ENCODE assay signal across 11 cellular contexts in genomic region chr17:846901-847777, GRCh38.
DNase-seq lines count a peak whose midpoint lies in the region; TF ChIP-seq lines count a peak whose summit lies in the region.
"Had no signal": no experiment of that assay in that cellular context is flagged by ENCODE, and none has a peak within 500 bp of the region (broad histone marks: within the 10 kb centered on the region; RNA-seq: fewer than 3 reads in every experiment).

No MANE protein-coding gene starts in this region.

- H3K9ac ChIP-seq in BLaER1 treated with 17β-estradiol and CSF1 and Interleukin-3, amounts not matched to agents 10 nM and 100 nM: peak overlapping the region; percentile 36 to 91 (median 82); a peak in 21 of 22 replicates
- H3K9ac ChIP-seq in rectal smooth muscle tissue (ENCODE audit: low read length): no peak overlapping the region

- peak overlapping the region in 9 of 11 experiments; percentile 49 to 92 (median 87); a peak in 19 of 22 replicates for H3K27ac ChIP-seq in BLaER1 treated with 17β-estradiol and CSF1 and Interleukin-3, amounts not matched to agents 10 nM and 100 nM
- peak overlapping the region; percentile 56 to 59 for H3K27ac ChIP-seq in right atrium auricular region
- H3K27ac ChIP-seq in rectal smooth muscle tissue (ENCODE audit: low read depth, low read length): peak overlapping the region; percentile 75
- H3K27ac ChIP-seq: HL-60 had no signal

- TF ChIP-seq CTCF in astrocyte of the spinal cord (IDR thresholded peaks at IDR 0.05; ENCODE audit: low read depth, low read length) (no peak), right atrium auricular region (IDR thresholded peaks at IDR 0.05) (no peak)

- peaks cover 50 to 86% (median 68%) of the 10 kb centered on the region in 10 experiments for H3K4me1 ChIP-seq in BLaER1 treated with 17β-estradiol and CSF1 and Interleukin-3, amounts not matched to agents 10 nM and 100 nM
- H3K4me1 ChIP-seq in right atrium auricular region (peaks cover 0 to 41% of the 10 kb centered on the region in 2 donors), rectal smooth muscle tissue (ENCODE audit: control insufficient read depth, insufficient read depth, low read length) (peaks cover 24% of the 10 kb centered on the region)

- H3K9me3 ChIP-seq in BLaER1 treated with 17β-estradiol and CSF1 and Interleukin-3, amounts not matched to agents 10 nM and 100 nM (replicated peaks in 1 of 11): peaks cover 0 to 21% (median 11%) of the 10 kb centered on the region in 11 experiments; a peak in 16 of 22 replicates
- no peaks in the 10 kb centered on the region for H3K9me3 ChIP-seq in right atrium auricular region

- in situ Hi-C loops in astrocyte of the spinal cord (cut with HindIII; ENCODE audit: low sequenced_read_pairs): no loop called here

- H3K36me3 ChIP-seq in BLaER1 treated with 17β-estradiol and CSF1 and Interleukin-3, amounts not matched to agents 10 nM and 100 nM: peaks cover 0 to 47% (median 23%) of the 10 kb centered on the region in 11 experiments; a peak in 16 of 22 replicates
- H3K36me3 ChIP-seq in right atrium auricular region: no peaks in the 10 kb centered on the region
- no peaks in the 10 kb centered on the region for H3K36me3 ChIP-seq in rectal smooth muscle tissue (ENCODE audit: control insufficient read depth, insufficient read depth, low read length)

- peaks cover 0 to 26% (median 0%) of the 10 kb centered on the region in 11 experiments; a peak in 3 of 22 replicates for H3K27me3 ChIP-seq in BLaER1 treated with 17β-estradiol and CSF1 and Interleukin-3, amounts not matched to agents 10 nM and 100 nM
- no peaks in the 10 kb centered on the region for H3K27me3 ChIP-seq in right atrium auricular region
- no peaks in the 10 kb centered on the region for H3K27me3 ChIP-seq in rectal smooth muscle tissue (ENCODE audit: control insufficient read depth, insufficient read depth, low read length)

- DNase-seq in astrocyte of the spinal cord (ENCODE audit: low read depth, low spot score): no peak
- DNase-seq in right atrium auricular region (ENCODE audit: low spot score): no peak
- DNase-seq in NCI-H2107 treated with DMSO at 0.1 percent for 48 hours (lab: John Stamatoyannopoulos, UW; ENCODE audit: unreplicated experiment): no peak
- no peak for DNase-seq in GOT3 (lab: John Stamatoyannopoulos, UW)
- DNase-seq in NCI-H1694 (lab: John Stamatoyannopoulos, UW): no peak
- no peak for DNase-seq in NCI-H526 (lab: John Stamatoyannopoulos, UW)
- DNase-seq: H7, retina had no signal

- peaks cover 0 to 11% (median 0%) of the 10 kb centered on the region in 11 experiments; a peak in 3 of 22 replicates for H4K20me1 ChIP-seq in BLaER1 treated with 17β-estradiol and CSF1 and Interleukin-3, amounts not matched to agents 10 nM and 100 nM

- peak overlapping the region; percentile 44 to 79 (median 68) for H3K4me3 ChIP-seq in BLaER1 treated with 17β-estradiol and CSF1 and Interleukin-3, amounts not matched to agents 10 nM and 100 nM
- H3K4me3 ChIP-seq in astrocyte of the spinal cord (ENCODE audit: low read depth, low read length) (peak overlapping the region; percentile 15), right atrium auricular region (peak overlapping the region; percentile 29 to 38), rectal smooth muscle tissue (ENCODE audit: low read length) (peak overlapping the region; percentile 28)

- H3K4me2 ChIP-seq in BLaER1 treated with 17β-estradiol and CSF1 and Interleukin-3, amounts not matched to agents 10 nM and 100 nM: peak overlapping the region; percentile 93 to 99 (median 97)

Comparison
In these comparisons a context has a peak if more than half of its experiments do, and no peak if none do; other contexts are left out.
1. H3K4me3 ChIP-seq: peak in every context shown above with its lines; median percentile 68 in BLaER1 treated with 17β-estradiol and CSF1 and Interleukin-3, amounts not matched to agents 10 nM and 100 nM; 34 in right atrium auricular region; 28 in rectal smooth muscle tissue; 15 in astrocyte of the spinal cord.